Comparison of ENCODE assay signal across 8 cellular contexts in genomic region chr4:102344520-102344954, GRCh38. TPM values are rescaled to one million over a fixed set of nuclear protein-coding genes. Genes with fewer than 3 reads are reported as not detected.
A peak's percentile ranks its signal among the peaks of the same experiment; 100 is the strongest.
DNase-seq lines count a peak whose midpoint lies in the region; ATAC-seq and TF ChIP-seq lines count a peak whose summit lies in the region.

No MANE protein-coding gene starts in this region.

- peak overlapping the region; percentile 9 for H2AFZ ChIP-seq in GM23338

- H3K4me3 ChIP-seq in GM12864 (ENCODE audit: low read depth, low read length): peak overlapping the region; percentile 88
- H3K4me3 ChIP-seq in GM23338: peak overlapping the region; percentile 82
- H3K4me3 ChIP-seq in choroid plexus epithelial cell (ENCODE audit: low read depth, low read length): peak overlapping the region; percentile 75
- H3K4me3 ChIP-seq in left lung: peak overlapping the region; percentile 68 to 69

- intact Hi-C loops in left lung (cut with DNase I): no loop called here

- peak overlapping the region; percentile 97 for H3K4me2 ChIP-seq in GM23338

- H3K79me2 ChIP-seq in GM23338 (replicated peaks; ENCODE audit: insufficient read depth): peaks cover 24% of the 10 kb centered on the region

- no peaks in the 10 kb centered on the region for H4K20me1 ChIP-seq in GM23338 (replicated peaks; ENCODE audit: insufficient read depth)

- H3K9me3 ChIP-seq in left lung: no peaks in the 10 kb centered on the region

- H3K27me3 Mint-ChIP-seq in GM23338 (ENCODE audit: insufficient read depth, low read depth, poor library complexity): peaks cover 22% of the 10 kb centered on the region

- H3K36me3 Mint-ChIP-seq in GM23338 (ENCODE audit: low read depth): no peaks in the 10 kb centered on the region

- no peak overlapping the region for H3K27ac Mint-ChIP-seq in GM23338

- TF ChIP-seq CTCF in GM12864 (IDR thresholded peaks at IDR 0.05; ENCODE audit: low read depth, low read length, missing control alignments): no peak
- TF ChIP-seq CTCF in GM23338 (conservative IDR thresholded peaks at IDR 0.05; ENCODE audit: low read depth in 2 of 2): no peak
- no peak for TF ChIP-seq CTCF in choroid plexus epithelial cell (conservative IDR thresholded peaks at IDR 0.05; ENCODE audit: low read depth, low read length)
- no peak for TF ChIP-seq CTCF in left lung (IDR thresholded peaks at IDR 0.05)

- no peaks in the 10 kb centered on the region for H3K9me3 Mint-ChIP-seq in GM23338

- peak overlapping the region; percentile 85 for H3K4me3 Mint-ChIP-seq in GM23338

- H3K36me3 ChIP-seq in GM23338 (ENCODE audit: insufficient read depth) (no peaks in the 10 kb centered on the region), left lung (no peaks in the 10 kb centered on the region)

- ATAC-seq in GM23338 (peak; percentile 69), left lung (peak; percentile 75)

- H3K27ac ChIP-seq in GM23338 (ENCODE audit: low read depth) (0 out of 2 replicates have a peak overlapping the region, but pooled peaks have one; percentile 42), left lung (peak overlapping the region; percentile 88 to 90)

- H3F3A ChIP-seq in GM23338 (replicated peaks; ENCODE audit: low read depth): no peaks in the 10 kb centered on the region

- H3K4me1 Mint-ChIP-seq in GM23338: peaks cover 53% of the 10 kb centered on the region

- H3K27me3 ChIP-seq in GM23338 (ENCODE audit: insufficient read depth) (peaks cover 19% of the 10 kb centered on the region), left lung (no peaks in the 10 kb centered on the region)

- DNase-seq in GM12864 (ENCODE audit: low read depth): no peak
- DNase-seq in GM23338 (ENCODE audit: low spot score): peak; percentile 68
- peak; percentile 61 to 66 for DNase-seq in Kasumi-1 (lab: John Stamatoyannopoulos, UW)
- DNase-seq in activated CD4-positive, CD25-positive, alpha-beta regulatory T cell (lab: John Stamatoyannopoulos, UW): peak; percentile 36 to 49 (median 42)
- DNase-seq in choroid plexus epithelial cell (ENCODE audit: low read depth): peak; percentile 64
- peak; percentile 75 to 96 for DNase-seq in left lung
- DNase-seq in stimulated activated CD4-positive, alpha-beta T cell treated with anti-CD3 and anti-CD28 coated beads, Interleukin-4, amount 100 ng/mL, for 24 hours: peak; percentile 70
- DNase-seq in superior temporal gyrus (ENCODE audit: extremely low spot score): no peak

- peaks cover 52% of the 10 kb centered on the region for H3K4me1 ChIP-seq in GM23338 (ENCODE audit: insufficient read depth)
- peaks cover 8 to 38% of the 10 kb centered on the region in 2 donors for H3K4me1 ChIP-seq in left lung

- no peaks in the 10 kb centered on the region for H3K9me2 ChIP-seq in GM23338 (ENCODE audit: insufficient read depth)

TF ChIP-seq in GM23338, 12 proteins besides CTCF, POLR2A, EP300 and RAD21 (continues in another document):
- TF ChIP-seq JUNB (IDR thresholded peaks at IDR 0.05; ENCODE audit: unreplicated experiment) (no peak), ZNF462 (CRISPR knock-in tag; IDR thresholded peaks at IDR 0.05) (no peak), NANOG (IDR thresholded peaks at IDR 0.05; ENCODE audit: borderline replicate concordance) (no peak), REST (IDR thresholded peaks at IDR 0.05; ENCODE audit: unreplicated experiment) (no peak), STAT1 (IDR thresholded peaks at IDR 0.05; ENCODE audit: unreplicated experiment) (no peak), EZH2phosphoT487 (IDR thresholded peaks at IDR 0.05; ENCODE audit: unreplicated experiment) (no peak), ETS1 (IDR thresholded peaks at IDR 0.05) (no peak)

RNA-seq across cellular contexts. Expression of gene SLC39A8, which starts 0.7 kb away (rescaled TPM):
- 42.5 and 42.9 TPM in 2 replicates for total RNA-seq in GM23338 (2014; rRNA removed; shearing (Covaris generic))
- polyA plus RNA-seq in GM23338 (2016; fragmentation: Nextera tagmentation; extraction: Ambion mirVana): 18.7 and 20.1 TPM in 2 replicates
- 100 to 1,000 TPM; 295 to 318 TPM for total RNA-seq in left lung

Comparison
In these comparisons a context has a peak if more than half of its experiments do, and no peak if none do; other contexts are left out.
1. DNase-seq: peak in GM23338 (single experiment), Kasumi-1 (2 of 2), activated CD4-positive, CD25-positive, alpha-beta regulatory T cell (4 of 4), choroid plexus epithelial cell (single experiment), left lung (2 of 2) and stimulated activated CD4-positive, alpha-beta T cell treated with anti-CD3 and anti-CD28 coated beads, Interleukin-4, amount 100 ng/mL, for 24 hours (single experiment); none in GM12864 (single experiment) and superior temporal gyrus (single experiment).
2. Peak in every context shown above with its lines, with median percentiles within 50 percentile points of each other: H3K4me3 ChIP-seq.